ENCODE assay signal across 11 cellular contexts in the genomic region with DNA sequence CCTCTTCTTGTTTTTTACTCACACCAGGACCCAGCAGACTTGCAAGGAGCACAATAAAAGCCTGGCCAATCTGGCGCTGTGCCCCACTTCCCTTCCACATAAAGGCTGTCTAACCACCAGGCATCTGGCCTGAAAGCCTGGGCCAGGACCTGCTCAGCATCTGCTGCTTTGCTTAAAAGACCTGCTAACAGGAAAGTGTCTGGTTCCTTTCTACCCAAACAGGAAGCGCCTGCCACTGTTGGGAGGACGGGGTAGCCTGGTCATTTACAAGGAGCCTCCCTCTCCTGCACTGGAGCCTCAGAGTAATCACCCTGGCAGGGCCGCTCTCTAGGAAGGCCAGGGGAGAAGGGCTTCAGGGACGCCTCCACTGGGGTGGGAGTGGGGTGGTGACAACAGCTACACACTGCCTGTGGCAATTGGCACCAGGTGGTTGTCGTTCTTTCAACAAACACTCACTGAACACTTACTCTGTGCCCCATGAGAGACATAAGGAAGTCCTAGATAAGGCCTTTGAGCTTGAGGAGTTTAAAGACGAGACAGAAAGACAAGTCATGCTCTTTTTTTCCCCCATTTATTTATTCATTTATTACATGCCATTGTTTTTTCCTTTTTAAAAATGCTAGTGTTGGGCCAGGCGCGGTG. TPM values are rescaled to one million over a fixed set of nuclear protein-coding genes. Genes with fewer than 3 reads are reported as not detected.
DNase-seq lines count a peak whose midpoint lies in the region; ATAC-seq, FAIRE-seq and TF ChIP-seq lines count a peak whose summit lies in the region.
"Had no signal": no experiment of that assay in that cellular context is flagged by ENCODE, and none has a peak within 500 bp of the region (broad histone marks: within the 10 kb centered on the region; RNA-seq: fewer than 3 reads in every experiment).

No MANE protein-coding gene starts in this region.

- H3K9me3 ChIP-seq in CD4-positive, CD25-positive, alpha-beta regulatory T cell (ENCODE audit: control insufficient read depth in 2 of 2, low read length in 2 of 2) = no peaks in the 10 kb centered on the region
- no peaks in the 10 kb centered on the region for H3K9me3 ChIP-seq in mucosa of rectum (ENCODE audit: control insufficient read depth in 2 of 2, low read length in 2 of 2)
- no peaks in the 10 kb centered on the region for H3K9me3 ChIP-seq in Karpas-422 (ENCODE audit: low read length)
- H3K9me3 ChIP-seq in neural progenitor cell (ENCODE audit: low read depth) = no peaks in the 10 kb centered on the region

- TF ChIP-seq POLR2A in H54 (IDR thresholded peaks at IDR 0.05; ENCODE audit: low read depth, low read length) = no peak

- H3K79me2 ChIP-seq in Karpas-422 (ENCODE audit: low read length) (no peaks in the 10 kb centered on the region), neural progenitor cell (ENCODE audit: low read depth) (no peaks in the 10 kb centered on the region)

- no peaks in the 10 kb centered on the region for H4K20me1 ChIP-seq in Karpas-422 (ENCODE audit: insufficient read depth, low read depth, low read length)
- no peaks in the 10 kb centered on the region for H4K20me1 ChIP-seq in neural progenitor cell (ENCODE audit: low read depth)

- peak overlapping the region; percentile 49 to 91 (median 77) for H3K27ac Mint-ChIP-seq in CD4-positive, CD25-positive, alpha-beta regulatory T cell
- H3K27ac Mint-ChIP-seq in chondrocyte (ENCODE audit: unreplicated experiment) (peak overlapping the region; percentile 66), neural progenitor cell (no peak overlapping the region)

- H3K9me3 Mint-ChIP-seq in CD4-positive, CD25-positive, alpha-beta regulatory T cell = peaks cover 0 to 1% (median 0%) of the 10 kb centered on the region in 7 donors
- H3K9me3 Mint-ChIP-seq in chondrocyte (ENCODE audit: low read depth) = no peaks in the 10 kb centered on the region
- no peaks in the 10 kb centered on the region for H3K9me3 Mint-ChIP-seq in neural progenitor cell
- H3K9me3 Mint-ChIP-seq: nephron had no signal

- H3K27me3 ChIP-seq in CD4-positive, CD25-positive, alpha-beta regulatory T cell (ENCODE audit: control insufficient read depth, insufficient read depth, low read length) = peaks cover 15% of the 10 kb centered on the region
- H3K27me3 ChIP-seq in mucosa of rectum (ENCODE audit: control insufficient read depth in 2 of 2, insufficient read depth in 2 of 2, low read length in 2 of 2) (no peaks in the 10 kb centered on the region), Karpas-422 (ENCODE audit: low read length) (no peaks in the 10 kb centered on the region), neural progenitor cell (peaks cover 38% of the 10 kb centered on the region)

- H3K4me2 ChIP-seq in Karpas-422 (ENCODE audit: low read depth, low read length, poor library complexity, severe bottlenecking) = no peak overlapping the region
- no peak overlapping the region for H3K4me2 ChIP-seq in neural progenitor cell

- H3K36me3 Mint-ChIP-seq in CD4-positive, CD25-positive, alpha-beta regulatory T cell = no peaks in the 10 kb centered on the region
- H3K36me3 Mint-ChIP-seq in chondrocyte (ENCODE audit: low read depth) (no peaks in the 10 kb centered on the region), neural progenitor cell (no peaks in the 10 kb centered on the region)

- peak overlapping the region in 1 of 4 donors; percentile 29 for H3K4me3 Mint-ChIP-seq in CD4-positive, CD25-positive, alpha-beta regulatory T cell
- no peak overlapping the region for H3K4me3 Mint-ChIP-seq in chondrocyte (ENCODE audit: unreplicated experiment)
- no peak overlapping the region for H3K4me3 Mint-ChIP-seq in neural progenitor cell

- H2AFZ ChIP-seq in Karpas-422 (ENCODE audit: low read length) (no peak overlapping the region), neural progenitor cell (replicated peaks) (no peak overlapping the region)

- no peaks in the 10 kb centered on the region for H3K9me2 ChIP-seq in Karpas-422 (replicated peaks; ENCODE audit: insufficient read depth, low read length)

- peak in 1 of 3 donors; percentile 56 for DNase-seq in CD4-positive, CD25-positive, alpha-beta regulatory T cell
- DNase-seq in NCI-H2029 (lab: John Stamatoyannopoulos, UW) = peak; percentile 73
- no peak for DNase-seq in chondrocyte (ENCODE audit: low spot score)
- DNase-seq in NCI-H510A (lab: John Stamatoyannopoulos, UW) = no peak
- DNase-seq in Karpas-422 = no peak
- no peak for DNase-seq in neural progenitor cell (ENCODE audit: low spot score)
- DNase-seq in H54 (ENCODE audit: insufficient read length, low spot score) = no peak

- TF ChIP-seq CTCF in chondrocyte (IDR thresholded peaks at IDR 0.05) (no peak), neural progenitor cell (IDR thresholded peaks at IDR 0.05) (no peak)

- H3K9ac ChIP-seq in mucosa of rectum (ENCODE audit: low read depth in 1 of 2, low read length in 2 of 2) (peak overlapping the region in 1 of 2 donors; percentile 47), Karpas-422 (ENCODE audit: low read length) (no peak overlapping the region), neural progenitor cell (no peak overlapping the region)

- H3F3A ChIP-seq in neural progenitor cell (ENCODE audit: low read depth) = peaks cover 8% of the 10 kb centered on the region

- ATAC-seq in CD4-positive, CD25-positive, alpha-beta regulatory T cell (ENCODE audit: low read depth in 2 of 2) = peak; percentile 17 to 30

- H3K4me1 ChIP-seq in CD4-positive, CD25-positive, alpha-beta regulatory T cell (ENCODE audit: control insufficient read depth, insufficient read depth, low read length, poor library complexity, severe bottlenecking) = peaks cover 3% of the 10 kb centered on the region
- peaks cover 11 to 26% of the 10 kb centered on the region in 2 donors for H3K4me1 ChIP-seq in mucosa of rectum (ENCODE audit: control insufficient read depth in 2 of 2, insufficient read depth in 2 of 2, low read length in 2 of 2)
- no peaks in the 10 kb centered on the region for H3K4me1 ChIP-seq in Karpas-422 (ENCODE audit: low read length)
- no peaks in the 10 kb centered on the region for H3K4me1 ChIP-seq in neural progenitor cell

- H3K4me1 Mint-ChIP-seq in CD4-positive, CD25-positive, alpha-beta regulatory T cell = peaks cover 0 to 18% (median 4%) of the 10 kb centered on the region in 4 donors
- H3K4me1 Mint-ChIP-seq in chondrocyte (ENCODE audit: low read depth) (peaks cover 49% of the 10 kb centered on the region), neural progenitor cell (peaks cover 6% of the 10 kb centered on the region)

- peaks cover 27% of the 10 kb centered on the region for H3K27me3 Mint-ChIP-seq in CD4-positive, CD25-positive, alpha-beta regulatory T cell
- H3K27me3 Mint-ChIP-seq in chondrocyte (ENCODE audit: low read depth) = no peaks in the 10 kb centered on the region
- H3K27me3 Mint-ChIP-seq in neural progenitor cell (ENCODE audit: insufficient read depth, low read depth) = peaks cover 22% of the 10 kb centered on the region

- no peaks in the 10 kb centered on the region for H3K36me3 ChIP-seq in CD4-positive, CD25-positive, alpha-beta regulatory T cell (ENCODE audit: control insufficient read depth, insufficient read depth, low read length)
- H3K36me3 ChIP-seq in mucosa of rectum (ENCODE audit: control insufficient read depth in 2 of 2, insufficient read depth in 2 of 2, low read length in 2 of 2) (no peaks in the 10 kb centered on the region), Karpas-422 (ENCODE audit: insufficient read depth, low read length) (no peaks in the 10 kb centered on the region), neural progenitor cell (no peaks in the 10 kb centered on the region)

- H3K27ac ChIP-seq in CD4-positive, CD25-positive, alpha-beta regulatory T cell (ENCODE audit: insufficient read depth, low read length, poor library complexity, severe bottlenecking) = no peak overlapping the region
- H3K27ac ChIP-seq in mucosa of rectum (ENCODE audit: low read depth in 2 of 2, low read length in 2 of 2) (peak overlapping the region; percentile 73 to 74), Karpas-422 (ENCODE audit: low read length) (no peak overlapping the region), neural progenitor cell (no peak overlapping the region)

- no peak for FAIRE-seq in H54 (lab: Jason Lieb, UNC)
- FAIRE-seq: GM18507 had no signal

- H3K4me3 ChIP-seq in CD4-positive, CD25-positive, alpha-beta regulatory T cell (ENCODE audit: low read depth, low read length) = no peak overlapping the region
- H3K4me3 ChIP-seq in mucosa of rectum (ENCODE audit: low read length in 2 of 2) (no peak overlapping the region), Karpas-422 (ENCODE audit: low read length) (no peak overlapping the region), neural progenitor cell (no peak overlapping the region)

RNA-seq across cellular contexts. Expression of gene MMP28, which starts 6.3 kb away (rescaled TPM):
- total RNA-seq in CD4-positive, CD25-positive, alpha-beta regulatory T cell = not detected
- 1 to 10 TPM in 2 of 4 donors, under 1 TPM in 1, not detected in 1; 0.80 to 4.3 (median 2.7) TPM for polyA plus RNA-seq in CD4-positive, CD25-positive, alpha-beta regulatory T cell
- total RNA-seq in chondrocyte (5.1 to 8.6 TPM (median 7.9 TPM) in 3 replicates), neural progenitor cell (ENCODE audit: low replicate concordance) (not detected in 2 replicates)
- total RNA-seq in Karpas-422 (2014; rRNA removed; shearing (Covaris generic); ENCODE audit: low replicate concordance) = not detected in 2 replicates
- total RNA-seq: T-helper 2 cell treated with Interferon-gamma antibody and Interleukin-4, amounts not matched to agents 100 ng/mL and 5 ng/mL, for 36 hours had no signal

RNA-seq across cellular contexts. Expression of gene TAF15, which starts 7.6 kb away (rescaled TPM):
- total RNA-seq in CD4-positive, CD25-positive, alpha-beta regulatory T cell = 186 TPM
- polyA plus RNA-seq in CD4-positive, CD25-positive, alpha-beta regulatory T cell = 10 to 100 TPM in 3 of 4 donors, 1 to 10 TPM in 1; 8.8 to 19.8 (median 15.0) TPM
- 123 to 168 TPM (median 135 TPM) in 3 replicates for total RNA-seq in chondrocyte
- 67.2 and 90.7 TPM in 2 replicates for total RNA-seq in Karpas-422 (2014; rRNA removed; shearing (Covaris generic); ENCODE audit: low replicate concordance)
- 84.8 and 90.1 TPM in 2 replicates for total RNA-seq in neural progenitor cell (ENCODE audit: low replicate concordance)

RNA-seq across cellular contexts. Expression of gene C17orf50, which starts 41.0 kb away (rescaled TPM):
- total RNA-seq in CD4-positive, CD25-positive, alpha-beta regulatory T cell = not detected
- polyA plus RNA-seq in CD4-positive, CD25-positive, alpha-beta regulatory T cell = not detected
- total RNA-seq in chondrocyte (not detected in 3 replicates), neural progenitor cell (ENCODE audit: low replicate concordance) (not detected in 2 replicates)
- total RNA-seq in Karpas-422 (2014; rRNA removed; shearing (Covaris generic); ENCODE audit: low replicate concordance) = not detected in 2 replicates
- total RNA-seq: T-helper 2 cell treated with Interferon-gamma antibody and Interleukin-4, amounts not matched to agents 100 ng/mL and 5 ng/mL, for 36 hours had no signal

RNA-seq across cellular contexts. Expression of gene GAS2L2, which starts 48.7 kb away (rescaled TPM):
- not detected for total RNA-seq in CD4-positive, CD25-positive, alpha-beta regulatory T cell
- polyA plus RNA-seq in CD4-positive, CD25-positive, alpha-beta regulatory T cell = not detected
- total RNA-seq in chondrocyte (not detected in 3 replicates), neural progenitor cell (ENCODE audit: low replicate concordance) (0.09 TPM in 1 of 2 replicates, not detected in the other)
- total RNA-seq in Karpas-422 (2014; rRNA removed; shearing (Covaris generic); ENCODE audit: low replicate concordance) = 0.07 TPM in 1 of 2 replicates, not detected in the other
- total RNA-seq: T-helper 2 cell treated with Interferon-gamma antibody and Interleukin-4, amounts not matched to agents 100 ng/mL and 5 ng/mL, for 36 hours had no signal

Comparison
In these comparisons a context has a peak if more than half of its experiments do, and no peak if none do; other contexts are left out.
1. H3K27ac ChIP-seq: peak in mucosa of rectum (2 of 2); none in CD4-positive, CD25-positive, alpha-beta regulatory T cell (single experiment), Karpas-422 (single experiment) and neural progenitor cell (single experiment).